25 cellular contexts compared by ENCODE assay signal in the genomic region with DNA sequence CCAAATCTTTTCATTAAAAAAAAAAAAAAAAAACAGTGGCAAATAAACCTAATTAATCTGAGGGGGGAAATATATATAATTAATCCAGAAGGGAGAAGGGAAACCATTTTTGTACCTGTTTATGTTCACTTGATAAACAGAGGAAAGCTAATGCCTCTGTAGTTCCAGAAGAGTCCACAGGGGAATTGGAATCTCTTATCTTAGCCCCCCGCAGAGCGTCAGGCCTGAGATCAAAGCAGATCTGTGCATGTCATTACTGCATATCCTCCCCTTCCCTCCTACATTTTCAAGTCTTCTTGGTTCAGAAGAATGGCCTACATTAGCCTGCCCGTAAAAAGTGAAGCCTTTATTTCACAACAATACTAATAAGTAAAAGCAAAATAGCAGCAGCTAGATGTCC.
"Had no signal": no experiment of that assay in that cellular context is flagged by ENCODE, and none has a peak within 500 bp of the region (broad histone marks: within the 10 kb centered on the region; RNA-seq: fewer than 3 reads in every experiment).

No MANE protein-coding gene starts in this region.

- H3K4me1 ChIP-seq: lower lobe of right lung, prostate gland, right atrium auricular region, stomach, thyroid gland had no signal

- H3K27ac Mint-ChIP-seq: natural killer cell; stimulated activated effector memory CD8-positive, alpha-beta T cell treated with anti-CD3 and anti-CD28 coated beads, Interleukin-12 subunit alpha, Interleukin-12 subunit beta, amount 100 ng/mL, for 72 hours had no signal

- H3K4me2 ChIP-seq: smooth muscle cell had no signal

- H3K9me3 ChIP-seq: lower lobe of right lung, neutrophil, prostate gland, right atrium auricular region, stomach, thyroid gland had no signal

- H3K36me3 Mint-ChIP-seq: natural killer cell; stimulated activated effector memory CD8-positive, alpha-beta T cell treated with anti-CD3 and anti-CD28 coated beads, Interleukin-12 subunit alpha, Interleukin-12 subunit beta, amount 100 ng/mL, for 72 hours had no signal

- H3K36me3 ChIP-seq: lower lobe of right lung, neutrophil, prostate gland, right atrium auricular region, stomach, thyroid gland had no signal

- H3K4me3 ChIP-seq: coronary artery, lower lobe of right lung, prostate gland, right atrium auricular region, smooth muscle cell, stomach, thyroid gland had no signal

- ATAC-seq: left ventricle myocardium superior; lower lobe of right lung; natural killer cell; sciatic nerve; stimulated activated effector memory CD8-positive, alpha-beta T cell treated with anti-CD3 and anti-CD28 coated beads, Interleukin-12 subunit alpha, Interleukin-12 subunit beta, amount 100 ng/mL, for 72 hours had no signal

- H3K9me3 Mint-ChIP-seq: natural killer cell; stimulated activated effector memory CD8-positive, alpha-beta T cell treated with anti-CD3 and anti-CD28 coated beads, Interleukin-12 subunit alpha, Interleukin-12 subunit beta, amount 100 ng/mL, for 72 hours had no signal

- H3K4me3 Mint-ChIP-seq: natural killer cell; stimulated activated effector memory CD8-positive, alpha-beta T cell treated with anti-CD3 and anti-CD28 coated beads, Interleukin-12 subunit alpha, Interleukin-12 subunit beta, amount 100 ng/mL, for 72 hours had no signal

- DNase-seq: dermis blood vessel endothelial cell; effector memory CD4-positive, alpha-beta T cell; erythroblast; hypothalamus; left ventricle myocardium superior; lower lobe of right lung; natural killer cell; stimulated activated CD4-positive, alpha-beta T cell treated with anti-CD3 and anti-CD28 coated beads, Interleukin-12 subunit alpha, Interleukin-12 subunit beta, amount 100 ng/mL, for 4 hours; stimulated activated CD4-positive, alpha-beta T cell treated with anti-CD3 and anti-CD28 coated beads, Interleukin-1b, Interleukin-23, amount 100 ng/mL, for 48 hours; stimulated activated CD4-positive, alpha-beta T cell treated with anti-CD3 and anti-CD28 coated beads, Interleukin-4, amount 100 ng/mL, for 1 hour; stimulated activated naive CD4-positive, alpha-beta T cell treated with Interleukin-2 at 50 U/mL for 16 hours; stomach; thyroid gland; trophoblast cell had no signal

- FAIRE-seq: endometrium, frontal cortex, keratinocyte had no signal

- H3K9ac ChIP-seq: parathyroid adenoma had no signal

- H3K4me1 Mint-ChIP-seq: natural killer cell; stimulated activated effector memory CD8-positive, alpha-beta T cell treated with anti-CD3 and anti-CD28 coated beads, Interleukin-12 subunit alpha, Interleukin-12 subunit beta, amount 100 ng/mL, for 72 hours had no signal

- H3K27me3 ChIP-seq: neutrophil, right atrium auricular region, stomach, thyroid gland had no signal

- H3K27ac ChIP-seq: coronary artery, lower lobe of right lung, neutrophil, parathyroid adenoma, prostate gland, right atrium auricular region, stomach, thyroid gland had no signal
